ENCODE assay signal across 8 cellular contexts in genomic region chr10:101830322-101831168, GRCh38. TPM values are rescaled to one million over a fixed set of nuclear protein-coding genes. Genes with fewer than 3 reads are reported as not detected.
DNase-seq lines count a peak whose midpoint lies in the region; ATAC-seq and TF ChIP-seq lines count a peak whose summit lies in the region.

No MANE protein-coding gene starts in this region.

- H3K4me1 ChIP-seq in HUES48 (ENCODE audit: control insufficient read depth, insufficient read depth, low read length), result peaks cover under 1% of the 10 kb centered on the region; the same call in 1 of the 2 replicates

- DNase-seq in COLO829 (ENCODE audit: low spot score) (peak; percentile 92), activated T-helper 1 cell treated with Interleukin-2 at 50 U/mL for 16 hours (ENCODE audit: low read depth) (peak; percentile 91), fibroblast of gingiva (ENCODE audit: low read depth) (peak; percentile 90)
- DNase-seq in natural killer cell treated with Interleukin-12 subunit alpha and Interleukin-12 subunit beta and Interleukin-15 and Interleukin-18, amount 100 ng/mL, for 72 hours (ENCODE audit: low spot score), result peak; percentile 91
- peak; percentile 93 for DNase-seq in stimulated activated naive CD4-positive, alpha-beta T cell treated with Interleukin-2 at 50 U/mL for 16 hours (lab: John Stamatoyannopoulos, UW)

- H3K4me3 Mint-ChIP-seq in natural killer cell treated with Interleukin-12 subunit alpha and Interleukin-12 subunit beta and Interleukin-15 and Interleukin-18, amount 100 ng/mL, for 72 hours, result peak overlapping the region; percentile 83

- no peaks in the 10 kb centered on the region for H3K36me3 Mint-ChIP-seq in natural killer cell treated with Interleukin-12 subunit alpha and Interleukin-12 subunit beta and Interleukin-15 and Interleukin-18, amount 100 ng/mL, for 72 hours

- H3K4me3 ChIP-seq in HUES48 (ENCODE audit: low read depth, low read length), result peak overlapping the region; percentile 64

- no peaks in the 10 kb centered on the region for H3K27me3 Mint-ChIP-seq in natural killer cell treated with Interleukin-12 subunit alpha and Interleukin-12 subunit beta and Interleukin-15 and Interleukin-18, amount 100 ng/mL, for 72 hours

- peak; percentile 61 for ATAC-seq in GM21381 (IDR thresholded peaks at IDR 0.05; ENCODE audit: unreplicated experiment)
- ATAC-seq in natural killer cell treated with Interleukin-12 subunit alpha and Interleukin-12 subunit beta and Interleukin-15 and Interleukin-18, amount 100 ng/mL, for 72 hours, result peak; percentile 86 to 90

- 0 out of 2 replicates have a peak, but pooled peaks cover 3% of the 10 kb centered on the region for H3K36me3 ChIP-seq in HUES48 (ENCODE audit: control insufficient read depth, insufficient read depth, low read length)

- H3K4me1 Mint-ChIP-seq in natural killer cell treated with Interleukin-12 subunit alpha and Interleukin-12 subunit beta and Interleukin-15 and Interleukin-18, amount 100 ng/mL, for 72 hours (ENCODE audit: low read depth in 2 of 2), result peaks cover 39 to 40% of the 10 kb centered on the region in 2 donors

- no peak overlapping the region for H3K9ac ChIP-seq in HUES48 (ENCODE audit: low read depth, low read length)

- no peaks in the 10 kb centered on the region for H3K9me3 ChIP-seq in HUES48 (ENCODE audit: control insufficient read depth, insufficient read depth, low read length)

- H3K27ac Mint-ChIP-seq in natural killer cell treated with Interleukin-12 subunit alpha and Interleukin-12 subunit beta and Interleukin-15 and Interleukin-18, amount 100 ng/mL, for 72 hours, result peak overlapping the region; percentile 89 to 91

- no peaks in the 10 kb centered on the region for H3K27me3 ChIP-seq in HUES48 (ENCODE audit: control insufficient read depth, insufficient read depth, low read length)

- H3K27ac ChIP-seq in HUES48 (ENCODE audit: low read depth, low read length), result peak overlapping the region; percentile 42

- no peaks in the 10 kb centered on the region for H3K9me3 Mint-ChIP-seq in natural killer cell treated with Interleukin-12 subunit alpha and Interleukin-12 subunit beta and Interleukin-15 and Interleukin-18, amount 100 ng/mL, for 72 hours

TF ChIP-seq in PFSK-1, 5 proteins besides CTCF, POLR2A, EP300 and RAD21:
- TF ChIP-seq FOXP2 (optimal IDR thresholded peaks at IDR 0.05; ENCODE audit: borderline replicate concordance, extremely low read depth, extremely low read length, insufficient read depth) (peak; percentile 95), TAF1 (IDR thresholded peaks at IDR 0.05; ENCODE audit: borderline replicate concordance, insufficient read depth, low read length) (no peak)

RNA-seq across cellular contexts. Expression of gene OGA, which starts 12.3 kb away (rescaled TPM):
- polyA plus RNA-seq in PFSK-1 (2012; ENCODE audit: insufficient read length, low read depth), result 28.2 TPM
- 100 to 1,000 TPM; 174 to 237 TPM for total RNA-seq in natural killer cell treated with Interleukin-12 subunit alpha and Interleukin-12 subunit beta and Interleukin-15 and Interleukin-18, amount 100 ng/mL, for 72 hours

RNA-seq across cellular contexts. Expression of gene KCNIP2, which starts 13.1 kb away (rescaled TPM):
- 1.6 TPM for polyA plus RNA-seq in PFSK-1 (2012; ENCODE audit: insufficient read length, low read depth)
- 1 to 10 TPM; 2.2 to 6.8 TPM for total RNA-seq in natural killer cell treated with Interleukin-12 subunit alpha and Interleukin-12 subunit beta and Interleukin-15 and Interleukin-18, amount 100 ng/mL, for 72 hours

RNA-seq across cellular contexts. Expression of gene NPM3, which starts 47.3 kb away (rescaled TPM):
- 163 TPM for polyA plus RNA-seq in PFSK-1 (2012; ENCODE audit: insufficient read length, low read depth)
- total RNA-seq in natural killer cell treated with Interleukin-12 subunit alpha and Interleukin-12 subunit beta and Interleukin-15 and Interleukin-18, amount 100 ng/mL, for 72 hours, result 100 to 1,000 TPM in 1 of 2 donors, 10 to 100 TPM in 1; 52.5 to 157 TPM

RNA-seq across cellular contexts. Expression of gene FGF8, which starts 54.6 kb away (rescaled TPM):
- polyA plus RNA-seq in PFSK-1 (2012; ENCODE audit: insufficient read length, low read depth), result 0.34 TPM
- not detected for total RNA-seq in natural killer cell treated with Interleukin-12 subunit alpha and Interleukin-12 subunit beta and Interleukin-15 and Interleukin-18, amount 100 ng/mL, for 72 hours

Comparison
In these comparisons a context has a peak if more than half of its experiments do, and no peak if none do; other contexts are left out.
1. Peak in every context shown above with its lines: DNase-seq, ATAC-seq, H3K4me3 ChIP-seq and H3K27ac ChIP-seq.